In the genomic region with DNA sequence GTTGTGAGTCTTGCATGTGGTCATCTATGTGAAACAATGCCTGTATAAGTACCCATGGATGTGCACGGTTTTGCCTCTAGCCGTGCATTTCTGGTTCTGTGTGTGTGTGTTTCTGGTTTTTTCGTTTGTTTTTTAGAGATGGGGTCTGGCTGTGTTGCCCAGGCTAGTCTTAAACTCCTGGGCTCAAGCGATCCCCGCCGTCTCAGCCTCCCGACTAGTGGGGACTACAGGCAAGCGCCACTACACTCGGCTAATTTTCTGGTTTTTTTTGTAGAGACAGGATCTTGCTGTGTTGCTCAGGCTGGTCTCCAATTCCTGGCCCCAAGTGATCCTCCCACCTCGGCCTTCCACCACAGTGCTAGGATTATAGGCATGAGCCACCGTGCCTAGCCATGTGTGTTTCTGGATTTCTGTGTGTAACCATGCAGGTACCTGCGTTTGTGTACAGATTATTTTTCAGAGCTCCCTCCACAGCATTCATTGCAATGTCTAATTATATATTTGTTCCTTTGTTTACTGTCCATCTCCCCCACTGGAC, we compare ENCODE assay signal across 9 cellular contexts. TPM values are rescaled to one million over a fixed set of nuclear protein-coding genes. Genes with fewer than 3 reads are reported as not detected.
DNase-seq lines count a peak whose midpoint lies in the region; TF ChIP-seq lines count a peak whose summit lies in the region.
"Had no signal": no experiment of that assay in that cellular context is flagged by ENCODE, and none has a peak within 500 bp of the region (broad histone marks: within the 10 kb centered on the region; RNA-seq: fewer than 3 reads in every experiment).

No MANE protein-coding gene starts in this region.

- peaks cover 51% of the 10 kb centered on the region for H3K4me1 Mint-ChIP-seq in activated CD4-positive, alpha-beta T cell treated with anti-CD3 and anti-CD28 coated beads, Interleukin-2, amount 10 ng/mL, durations not matched to agents 7 days and 5 days
- H3K4me1 Mint-ChIP-seq in endothelial cell (ENCODE audit: unreplicated experiment) = peaks cover 30% of the 10 kb centered on the region

- peak overlapping the region; percentile 93 for H3K27ac Mint-ChIP-seq in activated CD4-positive, alpha-beta T cell treated with anti-CD3 and anti-CD28 coated beads, Interleukin-2, amount 10 ng/mL, durations not matched to agents 7 days and 5 days
- H3K27ac Mint-ChIP-seq in endothelial cell (ENCODE audit: unreplicated experiment) = peak overlapping the region; percentile 99

- POLR2A ChIA-PET in activated CD4-positive, alpha-beta T cell treated with anti-CD3 and anti-CD28 coated beads, Interleukin-2, amount 10 ng/mL, durations not matched to agents 7 days and 5 days (lab: Charles Lee) = interaction anchor here (0.6 kb wide), 1 partner anchor 1665 kb away, joined by 4 read pairs; no protein-coding TSS in a partner anchor

- TF ChIP-seq POLR2A in stomach (IDR thresholded peaks at IDR 0.05) (no peak), tibial nerve (IDR thresholded peaks at IDR 0.05) (no peak)

- CTCF ChIA-PET in activated CD4-positive, alpha-beta T cell treated with anti-CD3 and anti-CD28 coated beads, Interleukin-2, amount 10 ng/mL, durations not matched to agents 7 days and 5 days (lab: Charles Lee) = interaction anchor here (1.3 to 4.7 kb wide), 2 partner anchors 12 to 33 kb away, joined by 3 to 18 read pairs; no protein-coding TSS in a partner anchor

- DNase-seq in activated CD4-positive, alpha-beta T cell treated with anti-CD3 and anti-CD28 coated beads, Interleukin-2, amount 10 ng/mL, durations not matched to agents 7 days and 5 days = no peak
- no peak for DNase-seq in activated CD4-positive, alpha-beta T cell treated with anti-CD3 and anti-CD28 coated beads for 1 hour
- DNase-seq in endothelial cell (ENCODE audit: low spot score) (no peak), stomach (no peak), D341Med (ENCODE audit: low spot score) (no peak), tibial nerve (ENCODE audit: low spot score in 2 of 2) (no peak)
- DNase-seq: cerebellar nuclear complex, kidney, NCI-H1694 treated with DMSO at 0.1 percent for 48 hours had no signal

- no peaks in the 10 kb centered on the region for H3K9me3 Mint-ChIP-seq in activated CD4-positive, alpha-beta T cell treated with anti-CD3 and anti-CD28 coated beads, Interleukin-2, amount 10 ng/mL, durations not matched to agents 7 days and 5 days
- no peaks in the 10 kb centered on the region for H3K9me3 Mint-ChIP-seq in endothelial cell (ENCODE audit: unreplicated experiment)

- H3K4me3 Mint-ChIP-seq in activated CD4-positive, alpha-beta T cell treated with anti-CD3 and anti-CD28 coated beads, Interleukin-2, amount 10 ng/mL, durations not matched to agents 7 days and 5 days = peak overlapping the region; percentile 83
- peak overlapping the region; percentile 92 for H3K4me3 Mint-ChIP-seq in endothelial cell (ENCODE audit: unreplicated experiment)

- peaks cover 4% of the 10 kb centered on the region for H3K27me3 Mint-ChIP-seq in activated CD4-positive, alpha-beta T cell treated with anti-CD3 and anti-CD28 coated beads, Interleukin-2, amount 10 ng/mL, durations not matched to agents 7 days and 5 days
- peaks cover 39% of the 10 kb centered on the region for H3K27me3 Mint-ChIP-seq in endothelial cell (ENCODE audit: unreplicated experiment)

- 72 to 80% (median 75%) methylated on average over 12 of the region's 12 CpGs for whole genome bisulfite sequencing in stomach, 5 donors
- 73 to 81% methylated on average over 12 of the region's 12 CpGs for WGBS in tibial nerve, 2 donors

- no peak overlapping the region for H3K4me3 ChIP-seq in stomach
- no peak overlapping the region for H3K4me3 ChIP-seq in tibial nerve

- peaks cover 38 to 59% (median 48%) of the 10 kb centered on the region in 4 donors for H3K4me1 ChIP-seq in stomach
- H3K4me1 ChIP-seq in tibial nerve = peaks cover 0 to 47% (median 30%) of the 10 kb centered on the region in 4 donors

- H3K27me3 ChIP-seq in stomach = no peaks in the 10 kb centered on the region
- no peaks in the 10 kb centered on the region for H3K27me3 ChIP-seq in tibial nerve

- TF ChIP-seq EP300 in stomach (IDR thresholded peaks at IDR 0.05) = no peak
- no peak for TF ChIP-seq EP300 in tibial nerve (IDR thresholded peaks at IDR 0.05)

- H3K36me3 ChIP-seq in stomach (no peaks in the 10 kb centered on the region), tibial nerve (no peaks in the 10 kb centered on the region)

- TF ChIP-seq CTCF in endothelial cell (IDR thresholded peaks at IDR 0.05; ENCODE audit: unreplicated experiment) (no peak), stomach (IDR thresholded peaks at IDR 0.05) (no peak), tibial nerve (IDR thresholded peaks at IDR 0.05) (no peak)

- H3K36me3 Mint-ChIP-seq in activated CD4-positive, alpha-beta T cell treated with anti-CD3 and anti-CD28 coated beads, Interleukin-2, amount 10 ng/mL, durations not matched to agents 7 days and 5 days (ENCODE audit: low read depth) = no peaks in the 10 kb centered on the region
- peaks cover 5% of the 10 kb centered on the region for H3K36me3 Mint-ChIP-seq in endothelial cell (ENCODE audit: low read depth, unreplicated experiment)

- H3K27ac ChIP-seq in stomach = peak overlapping the region in 4 of 5 donors; percentile 85 to 92 (median 88)
- H3K27ac ChIP-seq in tibial nerve = peak overlapping the region in 2 of 4 donors; percentile 93 to 96

- H3K9me3 ChIP-seq in stomach (no peaks in the 10 kb centered on the region), tibial nerve (no peaks in the 10 kb centered on the region)

- intact Hi-C loops in stomach (cut with DNase I; ENCODE audit: low total_unique reads) = no loop called here

RNA-seq across cellular contexts. Expression of a gene that starts 15.9 kb away (rescaled TPM):
- 10 to 100 TPM; 36.0 to 43.9 TPM for total RNA-seq in activated CD4-positive, alpha-beta T cell treated with anti-CD3 and anti-CD28 coated beads, Interleukin-2, amount 10 ng/mL, durations not matched to agents 7 days and 5 days
- total RNA-seq in endothelial cell (ENCODE audit: unreplicated experiment) (64.2 TPM), stomach (10 to 100 TPM in 2 of 5 donors, 1 to 10 TPM in 3; 1.2 to 76.8 (median 5.5) TPM), tibial nerve (1 to 10 TPM in 2 of 4 donors, under 1 TPM in 2; 0.60 to 4.9 (median 1.8) TPM)
- polyA plus RNA-seq in stomach = 10 to 100 TPM in 2 of 3 donors, 1 to 10 TPM in 1; 6.9 to 20.9 (median 11.1) TPM

RNA-seq across cellular contexts. Expression of a gene that starts 28.2 kb away (rescaled TPM):
- total RNA-seq in activated CD4-positive, alpha-beta T cell treated with anti-CD3 and anti-CD28 coated beads, Interleukin-2, amount 10 ng/mL, durations not matched to agents 7 days and 5 days = 10 to 100 TPM; 59.9 to 66.1 TPM
- total RNA-seq in endothelial cell (ENCODE audit: unreplicated experiment) (62.8 TPM), stomach (10 to 100 TPM in 4 of 5 donors, 1 to 10 TPM in 1; 7.8 to 79.3 (median 36.9) TPM), tibial nerve (100 to 1,000 TPM in 2 of 4 donors, 10 to 100 TPM in 2; 95.5 to 161 (median 99.2) TPM)
- polyA plus RNA-seq in stomach = 10 to 100 TPM; 53.9 to 66.9 (median 54.6) TPM

RNA-seq across cellular contexts. Expression of a gene that starts 44.9 kb away (rescaled TPM):
- 1 to 10 TPM; 1.8 to 2.0 TPM for total RNA-seq in activated CD4-positive, alpha-beta T cell treated with anti-CD3 and anti-CD28 coated beads, Interleukin-2, amount 10 ng/mL, durations not matched to agents 7 days and 5 days
- 25.3 TPM for total RNA-seq in endothelial cell (ENCODE audit: unreplicated experiment)
- total RNA-seq in stomach = 10 to 100 TPM in 2 of 5 donors, 1 to 10 TPM in 2, not detected in 1; 2.0 to 37.3 (median 10.6) TPM
- 1 to 10 TPM; 4.7 to 9.3 (median 7.9) TPM for polyA plus RNA-seq in stomach
- 1 to 10 TPM; 1.5 to 5.9 (median 3.5) TPM for total RNA-seq in tibial nerve

RNA-seq across cellular contexts. Expression of a gene that starts 45.5 kb away (rescaled TPM):
- total RNA-seq in activated CD4-positive, alpha-beta T cell treated with anti-CD3 and anti-CD28 coated beads, Interleukin-2, amount 10 ng/mL, durations not matched to agents 7 days and 5 days = 1 to 10 TPM; 7.0 to 7.4 TPM
- total RNA-seq in endothelial cell (ENCODE audit: unreplicated experiment) (4.4 TPM), stomach (1 to 10 TPM in 2 of 5 donors, under 1 TPM in 1, not detected in 2; 0.55 to 5.9 (median 2.2) TPM), tibial nerve (10 to 100 TPM in 1 of 4 donors, 1 to 10 TPM in 3; 2.2 to 10.8 (median 6.2) TPM)
- polyA plus RNA-seq in stomach = 1 to 10 TPM; 1.8 to 7.2 (median 3.4) TPM

RNA-seq across cellular contexts. Expression of a gene that starts 46.3 kb away (rescaled TPM):
- 1 to 10 TPM in 1 of 2 experiments, under 1 TPM in 1; 0.82 to 1.1 TPM for total RNA-seq in activated CD4-positive, alpha-beta T cell treated with anti-CD3 and anti-CD28 coated beads, Interleukin-2, amount 10 ng/mL, durations not matched to agents 7 days and 5 days
- 0.33 TPM for total RNA-seq in endothelial cell (ENCODE audit: unreplicated experiment)
- total RNA-seq in stomach = 1 to 10 TPM in 1 of 5 donors, under 1 TPM in 1, not detected in 3; 0.92 to 1.6 TPM
- 1 to 10 TPM; 1.9 to 5.2 (median 4.9) TPM for polyA plus RNA-seq in stomach
- total RNA-seq in tibial nerve = 1 to 10 TPM in 1 of 4 donors, under 1 TPM in 2, not detected in 1; 0.39 to 5.0 (median 0.60) TPM
